In the genomic region with DNA sequence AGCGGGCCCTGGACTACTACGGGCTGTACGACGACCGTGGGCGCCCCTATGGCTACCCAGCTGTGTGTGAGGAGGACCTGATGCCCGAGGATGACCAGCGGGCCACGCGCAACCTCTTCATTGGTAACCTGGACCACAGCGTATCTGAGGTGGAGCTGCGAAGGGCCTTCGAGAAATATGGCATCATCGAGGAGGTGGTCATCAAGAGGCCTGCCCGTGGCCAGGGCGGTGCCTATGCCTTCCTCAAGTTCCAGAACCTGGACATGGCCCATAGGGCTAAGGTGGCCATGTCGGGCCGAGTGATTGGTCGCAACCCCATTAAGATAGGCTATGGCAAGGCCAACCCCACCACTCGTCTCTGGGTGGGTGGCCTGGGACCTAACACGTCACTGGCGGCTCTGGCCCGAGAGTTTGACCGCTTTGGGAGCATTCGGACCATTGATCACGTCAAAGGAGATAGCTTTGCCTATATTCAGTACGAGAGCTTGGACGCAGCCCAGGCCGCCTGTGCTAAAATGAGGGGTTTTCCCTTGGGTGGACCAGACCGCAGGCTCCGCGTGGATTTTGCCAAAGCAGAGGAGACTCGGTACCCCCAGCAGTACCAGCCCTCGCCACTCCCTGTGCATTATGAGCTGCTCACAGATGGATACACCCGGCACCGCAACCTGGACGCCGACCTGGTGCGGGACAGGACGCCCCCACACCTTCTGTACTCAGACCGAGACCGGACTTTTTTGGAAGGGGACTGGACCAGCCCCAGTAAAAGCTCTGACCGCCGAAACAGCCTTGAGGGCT, we compare ENCODE assay signal across 8 cellular contexts. TPM values are rescaled to one million over a fixed set of nuclear protein-coding genes. Genes with fewer than 3 reads are reported as not detected.
DNase-seq lines count a peak whose midpoint lies in the region; ATAC-seq and TF ChIP-seq lines count a peak whose summit lies in the region.

No MANE protein-coding gene starts in this region.

- H3K4me3 ChIP-seq in SK-N-MC = peak overlapping the region; percentile 78
- peak overlapping the region; percentile 58 for H3K4me3 ChIP-seq in fibroblast of mammary gland (ENCODE audit: control insufficient read depth, low read depth, low read length)
- peak overlapping the region; percentile 77 for H3K4me3 ChIP-seq in ovary

- H3K9me3 Mint-ChIP-seq in Calu3 (ENCODE audit: low read depth, unreplicated experiment) = no peaks in the 10 kb centered on the region

- H3K27ac ChIP-seq in SK-N-MC = no peak overlapping the region
- H3K27ac ChIP-seq in ovary = peak overlapping the region; percentile 81 to 88
- no peak overlapping the region for H3K27ac ChIP-seq in foreskin keratinocyte

- intact Hi-C loops in Calu3 (cut with micrococcal nuclease; ENCODE audit: unreplicated experiment) = no loop called here
- intact Hi-C loops in ovary (cut with DNase I) = loop anchor here (5.0 to 10.0 kb wide), 4 partner anchors 280 to 775 kb away; a partner anchor contains a TSS

- CTCF ChIA-PET in Calu3 (lab: Charles Lee) = interaction anchor here (0.5 to 1.1 kb wide), 2 partner anchors 7 to 260 kb away, joined by 3 read pairs; a partner anchor contains a TSS

- ATAC-seq in foreskin keratinocyte = no peak
- no peak for ATAC-seq in GM21576 (IDR thresholded peaks at IDR 0.05; ENCODE audit: unreplicated experiment)
- no peak for ATAC-seq in GM21737 (IDR thresholded peaks at IDR 0.05; ENCODE audit: unreplicated experiment)

- no peaks in the 10 kb centered on the region for H3K9me3 ChIP-seq in SK-N-MC (ENCODE audit: low read depth, low read length)
- H3K9me3 ChIP-seq in ovary = no peaks in the 10 kb centered on the region

- TF ChIP-seq EP300 in ovary (IDR thresholded peaks at IDR 0.05) = no peak

- DNase-seq in Calu3 = no peak
- no peak for DNase-seq in SK-N-MC (ENCODE audit: low read depth, low spot score)
- DNase-seq in fibroblast of mammary gland (ENCODE audit: low read depth) = no peak
- DNase-seq in ovary = peak in 4 of 5 donors; percentile 31 to 53 (median 52)
- no peak for DNase-seq in foreskin keratinocyte
- DNase-seq in pons (ENCODE audit: low spot score) = no peak

- 84 to 85% (median 84%) methylated on average over 44 of the region's 44 CpGs for WGBS in ovary, 3 donors

- no TSS peak for BruUV-seq in Calu3 (replicated peaks; lab: Mats Ljungman, UMichigan)

- H3K27me3 Mint-ChIP-seq in Calu3 (ENCODE audit: unreplicated experiment) = no peaks in the 10 kb centered on the region

- H3K9ac ChIP-seq in SK-N-MC (ENCODE audit: insufficient read length) = peak overlapping the region; percentile 85

- no peak overlapping the region for H3K27ac Mint-ChIP-seq in Calu3 (ENCODE audit: unreplicated experiment)

- H3K27me3 ChIP-seq in ovary = no peaks in the 10 kb centered on the region
- no peaks in the 10 kb centered on the region for H3K27me3 ChIP-seq in foreskin keratinocyte

- H3K36me3 Mint-ChIP-seq in Calu3 (ENCODE audit: insufficient read depth, unreplicated experiment) = peaks cover 88% of the 10 kb centered on the region

- H3K36me3 ChIP-seq in SK-N-MC (ENCODE audit: insufficient read depth, low read length) (peaks cover 35% of the 10 kb centered on the region), ovary (no peaks in the 10 kb centered on the region)

- no peak for TF ChIP-seq CTCF in Calu3 (IDR thresholded peaks at IDR 0.05; ENCODE audit: unreplicated experiment)
- no peak for TF ChIP-seq CTCF in fibroblast of mammary gland (conservative IDR thresholded peaks at IDR 0.05; ENCODE audit: control insufficient read depth, insufficient read depth, low read depth, low read length)
- no peak for TF ChIP-seq CTCF in ovary (IDR thresholded peaks at IDR 0.05)
- no peak for TF ChIP-seq CTCF in foreskin keratinocyte (conservative IDR thresholded peaks at IDR 0.05)

- peaks cover 14% of the 10 kb centered on the region for H3K4me1 ChIP-seq in ovary (ENCODE audit: insufficient read depth)
- peaks cover 6% of the 10 kb centered on the region for H3K4me1 ChIP-seq in foreskin keratinocyte

- peak overlapping the region; percentile 71 for H3K4me3 Mint-ChIP-seq in Calu3 (ENCODE audit: low read depth, unreplicated experiment)

- peaks cover 29% of the 10 kb centered on the region for H3K4me1 Mint-ChIP-seq in Calu3 (ENCODE audit: low read depth, unreplicated experiment)

- TF ChIP-seq POLR2A in ovary (IDR thresholded peaks at IDR 0.05) = no peak

RNA-seq across cellular contexts. Expression of a gene that starts 1.4 kb away (rescaled TPM):
- total RNA-seq in Calu3 (2022) (40.6 and 43.8 TPM in 2 replicates), ovary (10 to 100 TPM; 21.3 to 40.2 (median 30.0) TPM), foreskin keratinocyte (29.5 and 33.2 TPM in 2 replicates)
- polyA plus RNA-seq in ovary (10 to 100 TPM; 16.1 to 19.6 TPM), foreskin keratinocyte (18.6 and 20.0 TPM in 2 replicates)

RNA-seq across cellular contexts. Expression of a gene that starts 7.4 kb away (rescaled TPM):
- total RNA-seq in Calu3 (2022) = 140 and 176 TPM in 2 replicates
- total RNA-seq in ovary = 10 to 100 TPM; 18.4 to 75.5 (median 43.4) TPM
- 100 to 1,000 TPM in 1 of 2 donors, 10 to 100 TPM in 1; 35.0 to 105 TPM for polyA plus RNA-seq in ovary
- total RNA-seq in foreskin keratinocyte = 195 and 214 TPM in 2 replicates
- 266 and 289 TPM in 2 replicates for polyA plus RNA-seq in foreskin keratinocyte

Comparison
In these comparisons a context has a peak if more than half of its experiments do, and no peak if none do; other contexts are left out.
1. DNase-seq: peak in ovary (4 of 5); none in Calu3 (single experiment), SK-N-MC (single experiment), fibroblast of mammary gland (single experiment), foreskin keratinocyte (0 of 2) and pons (single experiment).
2. H3K27ac ChIP-seq: peak in ovary (2 of 2); none in SK-N-MC (single experiment) and foreskin keratinocyte (single experiment).
3. Peak in every context shown above with its lines, with median percentiles within 50 percentile points of each other: H3K4me3 ChIP-seq.